8 cellular contexts compared by ENCODE assay signal in the genomic region with DNA sequence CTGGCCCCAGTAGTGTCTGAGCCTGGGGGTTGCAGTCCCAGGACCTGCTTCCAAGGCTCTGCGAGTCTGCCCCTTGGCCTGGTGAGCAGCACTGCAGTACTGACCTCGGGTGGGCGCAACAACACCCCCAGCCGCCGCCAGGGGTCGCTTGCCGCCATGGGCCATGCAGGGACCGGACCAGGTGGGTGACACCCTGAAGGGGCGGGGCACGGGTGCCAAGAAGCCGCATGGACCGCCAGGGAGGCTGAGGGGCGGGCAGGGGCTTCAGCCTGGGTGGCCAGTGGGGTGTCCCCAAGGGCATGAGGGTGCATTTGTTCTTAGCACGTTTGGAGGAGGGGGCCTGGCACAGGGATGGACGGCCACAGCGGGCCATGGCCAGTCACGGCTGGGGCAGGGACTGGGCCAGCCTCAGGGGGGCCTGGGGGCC. TPM values are rescaled to one million over a fixed set of nuclear protein-coding genes. Genes with fewer than 3 reads are reported as not detected.
DNase-seq lines count a peak whose midpoint lies in the region; ATAC-seq and TF ChIP-seq lines count a peak whose summit lies in the region.

No MANE protein-coding gene starts in this region.

- no peak overlapping the region for H3K4me3 ChIP-seq in GM06990 (replicated peaks; ENCODE audit: low read depth, low read length)
- H3K4me3 ChIP-seq in PC-9: no peak overlapping the region
- no peak overlapping the region for H3K4me3 ChIP-seq in fibroblast of villous mesenchyme (ENCODE audit: low read depth, low read length)
- no peak overlapping the region for H3K4me3 ChIP-seq in parathyroid adenoma (ENCODE audit: low read depth, low read length)
- no peak overlapping the region for H3K4me3 ChIP-seq in upper lobe of right lung

- H3K36me3 ChIP-seq in GM06990 (ENCODE audit: control insufficient read depth, insufficient read depth, low read length): peaks cover 16% of the 10 kb centered on the region
- no peaks in the 10 kb centered on the region for H3K36me3 ChIP-seq in PC-9 (ENCODE audit: low read depth)
- no peaks in the 10 kb centered on the region for H3K36me3 ChIP-seq in parathyroid adenoma (ENCODE audit: control insufficient read depth, insufficient read depth, low read length)
- peaks cover 3% of the 10 kb centered on the region for H3K36me3 ChIP-seq in upper lobe of right lung

- no peak overlapping the region for H3K4me3 Mint-ChIP-seq in activated T-cell treated with anti-CD3 and anti-CD28 coated beads, Interleukin-2, amount 50 U/mL, for 72 hours

- H3K79me2 ChIP-seq in PC-9 (ENCODE audit: low read depth) (no peaks in the 10 kb centered on the region), parathyroid adenoma (no peaks in the 10 kb centered on the region)

- no peaks in the 10 kb centered on the region for H3K4me1 ChIP-seq in PC-9 (replicated peaks; ENCODE audit: insufficient read depth)
- no peaks in the 10 kb centered on the region for H3K4me1 ChIP-seq in parathyroid adenoma
- H3K4me1 ChIP-seq in upper lobe of right lung: peaks cover 4% of the 10 kb centered on the region

- no peaks in the 10 kb centered on the region for H3K4me1 Mint-ChIP-seq in activated T-cell treated with anti-CD3 and anti-CD28 coated beads, Interleukin-2, amount 50 U/mL, for 72 hours (ENCODE audit: low read depth)

- no peak overlapping the region for H3K9ac ChIP-seq in parathyroid adenoma

- H3K9me3 ChIP-seq in PC-9 (ENCODE audit: insufficient read depth, low read depth) (no peaks in the 10 kb centered on the region), parathyroid adenoma (ENCODE audit: control insufficient read depth, low read length) (no peaks in the 10 kb centered on the region), upper lobe of right lung (no peaks in the 10 kb centered on the region)

- TF ChIP-seq CTCF in GM06990 (IDR thresholded peaks at IDR 0.05; ENCODE audit: insufficient read depth, low read length, poor library complexity, severe bottlenecking): peak; percentile 95
- TF ChIP-seq CTCF in PC-9 (conservative IDR thresholded peaks at IDR 0.05): peak; percentile 83
- TF ChIP-seq CTCF in fibroblast of villous mesenchyme (IDR thresholded peaks at IDR 0.05; ENCODE audit: insufficient read depth, low read depth, low read length): peak; percentile 92
- TF ChIP-seq CTCF in parathyroid adenoma (IDR thresholded peaks at IDR 0.05): peak; percentile 51
- peak; percentile 72 for TF ChIP-seq CTCF in upper lobe of right lung (IDR thresholded peaks at IDR 0.05)

- H2AFZ ChIP-seq in PC-9 (no peak overlapping the region), parathyroid adenoma (no peak overlapping the region)

- H3K36me3 Mint-ChIP-seq in activated T-cell treated with anti-CD3 and anti-CD28 coated beads, Interleukin-2, amount 50 U/mL, for 72 hours (ENCODE audit: insufficient read depth in 2 of 2): peaks cover 3 to 7% of the 10 kb centered on the region in 2 donors

- H3K27ac Mint-ChIP-seq in activated T-cell treated with anti-CD3 and anti-CD28 coated beads, Interleukin-2, amount 50 U/mL, for 72 hours: no peak overlapping the region

- no TSS peak for BruUV-seq in PC-9 (replicated peaks; lab: Mats Ljungman, UMichigan)

- intact Hi-C loops in PC-9 (cut with micrococcal nuclease; ENCODE audit: unreplicated experiment): no loop called here
- intact Hi-C loops in upper lobe of right lung (cut with DNase I): loop anchor here (5.0 to 10.0 kb wide), 2 partner anchors 61 to 149 kb away; no protein-coding TSS in a partner anchor

- no peaks in the 10 kb centered on the region for H3K27me3 ChIP-seq in GM06990 (replicated peaks; ENCODE audit: control insufficient read depth, insufficient read depth, low read length)
- no peaks in the 10 kb centered on the region for H3K27me3 ChIP-seq in PC-9 (ENCODE audit: insufficient read depth, low read depth)
- H3K27me3 ChIP-seq in parathyroid adenoma (ENCODE audit: control insufficient read depth, insufficient read depth, low read length): no peaks in the 10 kb centered on the region
- H3K27me3 ChIP-seq in upper lobe of right lung: no peaks in the 10 kb centered on the region

- no peak overlapping the region for H3K27ac ChIP-seq in PC-9
- H3K27ac ChIP-seq in parathyroid adenoma: no peak overlapping the region
- no peak overlapping the region for H3K27ac ChIP-seq in upper lobe of right lung

- peak; percentile 86 for DNase-seq in GM06990 (ENCODE audit: extremely low read depth, insufficient read length)
- peak; percentile 51 to 76 for DNase-seq in PC-9
- peak; percentile 88 to 89 for DNase-seq in activated T-cell treated with anti-CD3 and anti-CD28 coated beads, Interleukin-2, amount 50 U/mL, for 72 hours
- DNase-seq in fibroblast of villous mesenchyme (ENCODE audit: low read depth): peak; percentile 73
- DNase-seq in upper lobe of right lung: peak; percentile 86

- no peaks in the 10 kb centered on the region for H3K9me2 ChIP-seq in PC-9 (ENCODE audit: insufficient read depth)

- H4K20me1 ChIP-seq in PC-9 (ENCODE audit: insufficient read depth): no peaks in the 10 kb centered on the region; the same call in 1 of the 2 replicates

- H3K9me3 Mint-ChIP-seq in activated T-cell treated with anti-CD3 and anti-CD28 coated beads, Interleukin-2, amount 50 U/mL, for 72 hours: no peaks in the 10 kb centered on the region

- ATAC-seq in HG03439 (IDR thresholded peaks at IDR 0.05; ENCODE audit: unreplicated experiment) (peak; percentile 53), upper lobe of right lung (peak; percentile 69), HG02623 (IDR thresholded peaks at IDR 0.05; ENCODE audit: unreplicated experiment) (no peak)
- peak; percentile 75 to 76 for ATAC-seq in activated T-cell treated with anti-CD3 and anti-CD28 coated beads, Interleukin-2, amount 50 U/mL, for 72 hours (replicated peaks in 1 of 2)

- H3K27me3 Mint-ChIP-seq in activated T-cell treated with anti-CD3 and anti-CD28 coated beads, Interleukin-2, amount 50 U/mL, for 72 hours (ENCODE audit: low read depth): no peaks in the 10 kb centered on the region

- H3K4me2 ChIP-seq in PC-9 (no peak overlapping the region), parathyroid adenoma (ENCODE audit: low read length) (no peak overlapping the region)

- CTCF ChIA-PET in PC-9 (lab: Charles Lee): no interaction called here

- peaks cover 35% of the 10 kb centered on the region; the same call in 1 of the 2 replicates for H3F3A ChIP-seq in PC-9 (ENCODE audit: insufficient read depth, low read depth)

- POLR2A ChIA-PET in PC-9 (lab: Charles Lee; ENCODE audit: unreplicated experiment): interaction anchor here (0.6 kb wide), 1 partner anchor 761 kb away, joined by 3 read pairs; no protein-coding TSS in a partner anchor

RNA-seq across cellular contexts. Expression of a gene that starts 25.0 kb away (rescaled TPM):
- total RNA-seq in PC-9 (2021) (134 TPM in 2 replicates), fibroblast of villous mesenchyme (9.0 and 16.0 TPM in 2 replicates), upper lobe of right lung (13.3 TPM)
- total RNA-seq in activated T-cell treated with anti-CD3 and anti-CD28 coated beads, Interleukin-2, amount 50 U/mL, for 72 hours: 100 to 1,000 TPM; 172 to 206 TPM

RNA-seq across cellular contexts. Expression of a gene that starts 25.2 kb away (rescaled TPM):
- total RNA-seq in PC-9 (2021) (41.2 and 52.5 TPM in 2 replicates), fibroblast of villous mesenchyme (31.1 and 34.5 TPM in 2 replicates), upper lobe of right lung (33.2 TPM)
- total RNA-seq in activated T-cell treated with anti-CD3 and anti-CD28 coated beads, Interleukin-2, amount 50 U/mL, for 72 hours: 10 to 100 TPM; 20.4 to 22.1 TPM

RNA-seq across cellular contexts. Expression of a gene that starts 34.2 kb away (rescaled TPM):
- total RNA-seq in PC-9 (2021) (61.7 and 63.4 TPM in 2 replicates), fibroblast of villous mesenchyme (63.0 and 69.6 TPM in 2 replicates), upper lobe of right lung (32.8 TPM)
- 10 to 100 TPM; 56.4 to 63.1 TPM for total RNA-seq in activated T-cell treated with anti-CD3 and anti-CD28 coated beads, Interleukin-2, amount 50 U/mL, for 72 hours

RNA-seq across cellular contexts. Expression of a gene that starts 46.8 kb away (rescaled TPM):
- total RNA-seq in PC-9 (2021) (8.2 and 10.6 TPM in 2 replicates), fibroblast of villous mesenchyme (0.32 and 0.86 TPM in 2 replicates), upper lobe of right lung (32.1 TPM)
- total RNA-seq in activated T-cell treated with anti-CD3 and anti-CD28 coated beads, Interleukin-2, amount 50 U/mL, for 72 hours: under 1 TPM in 1 of 2 donors, not detected in 1; 0.36 TPM
